In genomic region chr6:167493961-167494697, GRCh38 we compare ENCODE assay signal across 16 cellular contexts.
DNase-seq lines count a peak whose midpoint lies in the region; ATAC-seq, FAIRE-seq and TF ChIP-seq lines count a peak whose summit lies in the region.
"Had no signal": no experiment of that assay in that cellular context is flagged by ENCODE, and none has a peak within 500 bp of the region (broad histone marks: within the 10 kb centered on the region; RNA-seq: fewer than 3 reads in every experiment).

No MANE protein-coding gene starts in this region.

- no peaks in the 10 kb centered on the region for H3K36me3 ChIP-seq in vagina
- H3K36me3 ChIP-seq: cardiac muscle cell had no signal

- no peak for TF ChIP-seq POLR2A in vagina (IDR thresholded peaks at IDR 0.05)

- H3K9me3 ChIP-seq in right cardiac atrium (ENCODE audit: control insufficient read depth, low read length) (no peaks in the 10 kb centered on the region), vagina (no peaks in the 10 kb centered on the region)

- ATAC-seq in right cardiac atrium (peak; percentile 72 to 82), omental fat pad (ENCODE audit: low FRiP score) (peak; percentile 72), HG02759 (IDR thresholded peaks at IDR 0.05; ENCODE audit: unreplicated experiment) (no peak)
- ATAC-seq: activated T-cell treated with anti-CD3 and anti-CD28 coated beads, Interleukin-2, amount 50 U/mL, for 72 hours; effector memory CD8-positive, alpha-beta T cell; SK-N-SH treated with all-trans-retinoic acid at 6 μM for 48 hours had no signal

- H3K27ac ChIP-seq in right cardiac atrium (ENCODE audit: low read length) = no peak overlapping the region
- H3K27ac ChIP-seq in vagina = peak overlapping the region; percentile 57
- H3K27ac ChIP-seq: cardiac muscle cell had no signal

- H3K27me3 ChIP-seq in right cardiac atrium (ENCODE audit: control insufficient read depth, insufficient read depth) (no peaks in the 10 kb centered on the region), vagina (no peaks in the 10 kb centered on the region)
- H3K27me3 ChIP-seq: cardiac muscle cell had no signal

- peak; percentile 79 to 90 (median 85) for DNase-seq in right cardiac atrium
- no peak for DNase-seq in omental fat pad (ENCODE audit: low spot score)
- DNase-seq in vagina (ENCODE audit: extremely low spot score in 2 of 2) = no peak
- no peak for DNase-seq in C1 segment of cervical spinal cord (lab: John Stamatoyannopoulos, UW)
- DNase-seq in central memory CD4-positive, alpha-beta T cell = no peak
- DNase-seq: activated CD4-positive, alpha-beta memory T cell treated with anti-CD3 and anti-CD28 coated beads, Interleukin-2, amount 10 ng/mL, durations not matched to agents 7 days and 5 days; activated T-cell treated with anti-CD3 and anti-CD28 coated beads, Interleukin-2, amount 50 U/mL, for 72 hours; CD4-positive, CD25-positive, alpha-beta regulatory T cell; effector memory CD8-positive, alpha-beta T cell; NCI-H1417 treated with DMSO at 0.1 percent for 48 hours; NCI-H510A; stimulated activated CD4-positive, alpha-beta T cell treated with anti-CD3 and anti-CD28 coated beads, Interleukin-15, amount 100 ng/mL, for 24 hours had no signal

- TF ChIP-seq CTCF in omental fat pad (IDR thresholded peaks at IDR 0.05) (no peak), vagina (IDR thresholded peaks at IDR 0.05) (no peak)

- H3K4me1 ChIP-seq in right cardiac atrium (ENCODE audit: control insufficient read depth, insufficient read depth, low read length) (no peaks in the 10 kb centered on the region), vagina (no peaks in the 10 kb centered on the region)

- intact Hi-C loops in right cardiac atrium (cut with DNase I) = no loop called here
- intact Hi-C loops in vagina (cut with DNase I) = no loop called here

- WGBS in right cardiac atrium = 59% methylated on average over 29 of the region's 29 CpGs

- peak; percentile 91 for FAIRE-seq in endometrium (lab: Jason Lieb, UNC)

- H3K4me3 ChIP-seq in right cardiac atrium (ENCODE audit: low read length) = no peak overlapping the region
- H3K4me3 ChIP-seq in vagina = no peak overlapping the region
- H3K4me3 ChIP-seq: cardiac muscle cell had no signal

Comparison
In these comparisons a context has a peak if more than half of its experiments do, and no peak if none do; other contexts are left out.
1. DNase-seq: peak in right cardiac atrium (3 of 3); none in omental fat pad (single experiment), vagina (0 of 2), C1 segment of cervical spinal cord (0 of 14) and central memory CD4-positive, alpha-beta T cell (single experiment).